Comparison of ENCODE assay signal across 8 cellular contexts in genomic region chr3:48016336-48016973, GRCh38. TPM values are rescaled to one million over a fixed set of nuclear protein-coding genes. Genes with fewer than 3 reads are reported as not detected.
A peak's percentile ranks its signal among the peaks of the same experiment; 100 is the strongest.
DNase-seq lines count a peak whose midpoint lies in the region; ATAC-seq and TF ChIP-seq lines count a peak whose summit lies in the region.

Gene MAP4, minus strand, starts transcription at chr3:48016416. Its CDS starts 17,556 bp downstream, at chr3:47998860.

- peak within 1 kb of the TSS in 1 of 2 donors; percentile 51 for H3K9ac ChIP-seq in stomach smooth muscle (ENCODE audit: low read length in 2 of 2)

- H3K27ac ChIP-seq in ascending aorta (peak within 1 kb of the TSS; percentile 76 to 83), stomach smooth muscle (ENCODE audit: low read length) (peak within 1 kb of the TSS; percentile 58)

- H3K36me3 ChIP-seq in ascending aorta (no peaks in the 10 kb centered on the region), stomach smooth muscle (ENCODE audit: control insufficient read depth in 2 of 2, insufficient read depth in 2 of 2, low read length in 2 of 2) (no peaks in the 10 kb centered on the region)

- ATAC-seq in HG02642 (IDR thresholded peaks at IDR 0.05; ENCODE audit: poor library complexity, unreplicated experiment) = no peak

- no peak within 1 kb of the TSS for H3K4me3 ChIP-seq in ascending aorta
- H3K4me3 ChIP-seq in stomach smooth muscle (ENCODE audit: low read length in 2 of 2) = peak within 1 kb of the TSS in 1 of 2 donors; percentile 18

- H3K4me1 ChIP-seq in ascending aorta = peaks cover 19 to 59% of the 10 kb centered on the region in 2 donors
- peaks cover 33% of the 10 kb centered on the region for H3K4me1 ChIP-seq in stomach smooth muscle (ENCODE audit: control insufficient read depth, insufficient read depth, low read length)

- H3K27me3 ChIP-seq in ascending aorta (no peaks in the 10 kb centered on the region), stomach smooth muscle (ENCODE audit: control insufficient read depth in 1 of 2, insufficient read depth in 2 of 2, low read length in 2 of 2) (no peaks in the 10 kb centered on the region)

- intact Hi-C loops in T-helper 1 cell treated with Interleukin-12 subunit alpha and Interleukin-12 subunit beta and Interleukin-4 antibody, amounts not matched to agents 30 ng/mL and 1 ng/mL, for 36 hours (cut with micrococcal nuclease) = no loop called here
- intact Hi-C loops in ascending aorta (cut with DNase I) = no loop called here

- H3K9me3 ChIP-seq in ascending aorta = no peaks in the 10 kb centered on the region
- no peaks in the 10 kb centered on the region for H3K9me3 ChIP-seq in stomach smooth muscle (ENCODE audit: control insufficient read depth in 2 of 2, low read length in 2 of 2)

- no peak for DNase-seq in T-helper 1 cell
- no peak for DNase-seq in ascending aorta (ENCODE audit: low spot score in 2 of 2)
- peak; percentile 48 for DNase-seq in iris pigment epithelial cell (ENCODE audit: low read depth)
- no peak for DNase-seq in SKM-1 (lab: John Stamatoyannopoulos, UW; ENCODE audit: unreplicated experiment)
- DNase-seq in NCI-H2107 treated with DMSO at 0.1 percent for 48 hours (lab: John Stamatoyannopoulos, UW; ENCODE audit: unreplicated experiment) = no peak

- TF ChIP-seq CTCF in ascending aorta (IDR thresholded peaks at IDR 0.05) = no peak

RNA-seq across cellular contexts. Expression of gene MAP4, which starts in this region (rescaled TPM):
- 104 and 106 TPM in 2 replicates for total RNA-seq in T-helper 1 cell treated with Interleukin-12 subunit alpha and Interleukin-12 subunit beta and Interleukin-4 antibody, amounts not matched to agents 30 ng/mL and 1 ng/mL, for 36 hours
- 140 TPM for total RNA-seq in ascending aorta
